Comparison of ENCODE assay signal across 21 cellular contexts in the genomic region with DNA sequence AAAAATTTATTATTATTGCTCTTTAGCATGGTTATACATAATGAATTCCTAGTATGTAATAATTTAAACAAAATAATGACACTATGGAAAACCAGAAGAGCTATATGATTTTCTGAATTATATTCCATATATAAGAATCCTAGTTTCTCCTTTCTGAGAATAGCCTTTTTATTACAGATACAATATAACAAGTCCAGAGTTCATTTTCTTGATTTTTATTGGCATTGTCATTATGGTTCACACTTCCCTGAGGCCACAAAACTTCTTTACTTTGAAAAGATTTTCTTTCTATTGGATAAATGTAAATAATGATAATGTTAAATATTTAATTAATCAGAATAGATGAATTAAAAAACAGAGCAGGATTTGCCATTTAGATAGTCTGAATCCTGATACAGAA.
A peak's percentile ranks its signal among the peaks of the same experiment; 100 is the strongest.
DNase-seq lines count a peak whose midpoint lies in the region; ATAC-seq, FAIRE-seq and TF ChIP-seq lines count a peak whose summit lies in the region.
"Had no signal": no experiment of that assay in that cellular context is flagged by ENCODE, and none has a peak within 500 bp of the region (broad histone marks: within the 10 kb centered on the region; RNA-seq: fewer than 3 reads in every experiment).

No MANE protein-coding gene starts in this region.

- FAIRE-seq in colon (lab: Jason Lieb, UNC) (peak; percentile 83), pancreas (lab: Jason Lieb, UNC) (peak; percentile 47)
- FAIRE-seq: A549, D721Med, G401.6, GM12891, GM19239 had no signal

- ATAC-seq in left colon (peak; percentile 91), pancreas (no peak), gastrocnemius medialis (no peak)
- ATAC-seq: A549; CD8-positive, alpha-beta T cell had no signal

- H3K4me1 ChIP-seq in pancreas (no peaks in the 10 kb centered on the region), gastrocnemius medialis (no peaks in the 10 kb centered on the region)
- H3K4me1 ChIP-seq: A549; BLaER1 treated with 17β-estradiol and CSF1 and Interleukin-3, amounts not matched to agents 10 nM and 100 nM; Caco-2 had no signal

- TF ChIP-seq POLR2A in gastrocnemius medialis (IDR thresholded peaks at IDR 0.05), result no peak

- no peaks in the 10 kb centered on the region for H3K36me3 ChIP-seq in pancreas
- no peaks in the 10 kb centered on the region for H3K36me3 ChIP-seq in gastrocnemius medialis
- H3K36me3 ChIP-seq: BLaER1 treated with 17β-estradiol and CSF1 and Interleukin-3, amounts not matched to agents 10 nM and 100 nM had no signal

- TF ChIP-seq CTCF in pancreas (IDR thresholded peaks at IDR 0.05), result no peak
- no peak for TF ChIP-seq CTCF in gastrocnemius medialis (IDR thresholded peaks at IDR 0.05 in 4 of 5, conservative IDR thresholded peaks at IDR 0.05 in 1 of 5)

- H3K27me3 ChIP-seq in pancreas (no peaks in the 10 kb centered on the region), gastrocnemius medialis (no peaks in the 10 kb centered on the region)
- H3K27me3 ChIP-seq: BLaER1 treated with 17β-estradiol and CSF1 and Interleukin-3, amounts not matched to agents 10 nM and 100 nM had no signal

- DNase-seq in left colon, result no peak
- no peak for DNase-seq in pancreas
- no peak for DNase-seq in SHP77 treated with DMSO at 0.1 percent for 48 hours (lab: John Stamatoyannopoulos, UW)
- no peak for DNase-seq in gastrocnemius medialis
- DNase-seq in activated gamma-delta T cell (lab: John Stamatoyannopoulos, UW), result no peak
- DNase-seq: AML-193; Caco-2; Calu3; CD4-positive, alpha-beta T cell; CD8-positive, alpha-beta T cell; DMS79 treated with DMSO at 0.1 percent for 48 hours; GF-D8 had no signal

- H3K9me3 ChIP-seq in pancreas, result no peaks in the 10 kb centered on the region
- no peaks in the 10 kb centered on the region for H3K9me3 ChIP-seq in gastrocnemius medialis
- H3K9me3 ChIP-seq: A549, Caco-2 had no signal

- in situ Hi-C loops in gastrocnemius medialis (cut with MboI; ENCODE audit: low sequenced_read_pairs in 4 of 4), result no loop called here

- no peak overlapping the region for H3K4me3 ChIP-seq in pancreas
- H3K4me3 ChIP-seq in gastrocnemius medialis, result no peak overlapping the region
- H3K4me3 ChIP-seq: A549; BLaER1 treated with 17β-estradiol and CSF1 and Interleukin-3, amounts not matched to agents 10 nM and 100 nM had no signal

- intact Hi-C loops in left colon (cut with DNase I, micrococcal nuclease), result no loop called here
- intact Hi-C loops in pancreas (cut with DNase I), result no loop called here
- intact Hi-C loops in gastrocnemius medialis (cut with DNase I; ENCODE audit: low total_unique reads), result no loop called here

- H3K27ac ChIP-seq in pancreas, result no peak overlapping the region
- no peak overlapping the region for H3K27ac ChIP-seq in gastrocnemius medialis
- H3K27ac ChIP-seq: 22Rv1; A549; BLaER1 treated with 17β-estradiol and CSF1 and Interleukin-3, amounts not matched to agents 10 nM and 100 nM; C4-2B had no signal
